11 cellular contexts compared by ENCODE assay signal in the genomic region with DNA sequence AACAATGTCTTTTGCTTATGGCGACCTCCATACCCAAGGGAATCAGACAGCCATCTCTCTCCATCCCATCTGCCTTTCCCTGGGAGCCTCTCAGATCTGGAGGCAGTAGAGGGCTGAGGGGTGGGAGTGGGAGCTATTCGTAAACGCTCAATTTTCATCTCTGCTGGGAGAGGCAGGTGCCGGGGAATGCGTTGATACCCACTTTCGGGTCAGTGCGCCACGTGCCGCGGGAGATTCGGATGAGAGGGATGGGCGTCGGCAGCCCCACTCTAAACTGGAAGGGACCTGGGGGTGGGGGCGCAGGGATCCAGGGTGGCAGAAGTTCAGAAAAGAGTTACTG. TPM values are rescaled to one million over a fixed set of nuclear protein-coding genes. Genes with fewer than 3 reads are reported as not detected.
DNase-seq lines count a peak whose midpoint lies in the region; ATAC-seq and TF ChIP-seq lines count a peak whose summit lies in the region.
"Had no signal": no experiment of that assay in that cellular context is flagged by ENCODE, and none has a peak within 500 bp of the region (broad histone marks: within the 10 kb centered on the region; RNA-seq: fewer than 3 reads in every experiment).

No MANE protein-coding gene starts in this region.

- no peak for ATAC-seq in heart right ventricle
- no peak for ATAC-seq in central memory CD8-positive, alpha-beta T cell (replicated peaks; ENCODE audit: extremely low read depth, poor library complexity, severe bottlenecking)
- no peak for ATAC-seq in naive thymus-derived CD8-positive, alpha-beta T cell
- no peak for ATAC-seq in upper lobe of right lung

- H3K9me3 ChIP-seq in heart right ventricle, result no peaks in the 10 kb centered on the region
- H3K9me3 ChIP-seq in upper lobe of right lung, result no peaks in the 10 kb centered on the region

- DNase-seq in heart right ventricle, result no peak
- DNase-seq in cardiac septum (ENCODE audit: low spot score), result no peak
- no peak for DNase-seq in central memory CD8-positive, alpha-beta T cell (ENCODE audit: low spot score in 2 of 2)
- DNase-seq in naive thymus-derived CD8-positive, alpha-beta T cell, result no peak
- no peak for DNase-seq in upper lobe of right lung
- DNase-seq in foreskin melanocyte, result no peak
- DNase-seq in DMS53 treated with DMSO at 0.1 percent for 48 hours (lab: John Stamatoyannopoulos, UW; ENCODE audit: unreplicated experiment), result no peak
- DNase-seq in nucleus accumbens (lab: John Stamatoyannopoulos, UW), result no peak
- DNase-seq: activated CD4-positive, alpha-beta T cell treated with anti-CD3 and anti-CD28 coated beads, Interleukin-2, amount 50 U/mL, for 4 hours; stimulated activated CD4-positive, alpha-beta T cell treated with anti-CD3 and anti-CD28 coated beads, Interleukin-2, amount 100 ng/mL, for 48 hours had no signal

- peak overlapping the region in 6 of 10 donors; percentile 33 to 54 (median 51) for H3K4me3 ChIP-seq in heart right ventricle
- peak overlapping the region; percentile 49 for H3K4me3 ChIP-seq in upper lobe of right lung

- POLR2A ChIA-PET in naive thymus-derived CD8-positive, alpha-beta T cell (lab: Charles Lee), result no interaction called here

- no peak for TF ChIP-seq CTCF in heart right ventricle (IDR thresholded peaks at IDR 0.05)
- TF ChIP-seq CTCF in upper lobe of right lung (IDR thresholded peaks at IDR 0.05), result no peak

- H3K27ac Mint-ChIP-seq in central memory CD8-positive, alpha-beta T cell (ENCODE audit: low read depth), result no peak overlapping the region
- H3K27ac Mint-ChIP-seq in naive thymus-derived CD8-positive, alpha-beta T cell, result peak overlapping the region in 1 of 10 donors; percentile 77

- peaks cover 14% of the 10 kb centered on the region for H3K4me1 Mint-ChIP-seq in central memory CD8-positive, alpha-beta T cell
- H3K4me1 Mint-ChIP-seq in naive thymus-derived CD8-positive, alpha-beta T cell, result peaks cover 4 to 16% (median 14%) of the 10 kb centered on the region in 4 donors

- no peaks in the 10 kb centered on the region for H3K36me3 Mint-ChIP-seq in central memory CD8-positive, alpha-beta T cell (ENCODE audit: insufficient read depth)
- H3K36me3 Mint-ChIP-seq in naive thymus-derived CD8-positive, alpha-beta T cell, result no peaks in the 10 kb centered on the region

- peaks cover 5 to 24% (median 18%) of the 10 kb centered on the region in 9 donors for H3K4me1 ChIP-seq in heart right ventricle
- peaks cover 5% of the 10 kb centered on the region for H3K4me1 ChIP-seq in upper lobe of right lung

- peak overlapping the region; percentile 56 for H3K4me3 Mint-ChIP-seq in central memory CD8-positive, alpha-beta T cell
- peak overlapping the region in 8 of 10 donors; percentile 26 to 73 (median 58) for H3K4me3 Mint-ChIP-seq in naive thymus-derived CD8-positive, alpha-beta T cell

- 33% methylated on average over 14 of the region's 14 CpGs for WGBS in heart right ventricle, 2 donors

- H3K27me3 Mint-ChIP-seq in central memory CD8-positive, alpha-beta T cell, result peaks cover 81% of the 10 kb centered on the region
- H3K27me3 Mint-ChIP-seq in naive thymus-derived CD8-positive, alpha-beta T cell, result peaks cover 27 to 76% (median 51%) of the 10 kb centered on the region in 5 donors

- no peaks in the 10 kb centered on the region for H3K9me3 Mint-ChIP-seq in central memory CD8-positive, alpha-beta T cell
- no peaks in the 10 kb centered on the region for H3K9me3 Mint-ChIP-seq in naive thymus-derived CD8-positive, alpha-beta T cell

- intact Hi-C loops in heart right ventricle (cut with DNase I) (loop anchor here in 5 of 10 donors (2.0 to 10.0 kb wide), 3 partner anchors 212 to 215 kb away; no protein-coding TSS in a partner anchor), cardiac septum (cut with DNase I) (loop anchor here (5.0 kb wide), 1 partner anchor 215 kb away; no protein-coding TSS in a partner anchor), upper lobe of right lung (cut with DNase I) (loop anchor here (10.0 kb wide), 1 partner anchor 212 kb away; no protein-coding TSS in a partner anchor)

- peaks cover 0 to 65% (median 26%) of the 10 kb centered on the region in 7 donors for H3K27me3 ChIP-seq in heart right ventricle
- peaks cover 29% of the 10 kb centered on the region for H3K27me3 ChIP-seq in upper lobe of right lung

- H3K36me3 ChIP-seq in heart right ventricle (no peaks in the 10 kb centered on the region), upper lobe of right lung (no peaks in the 10 kb centered on the region)

- H3K27ac ChIP-seq in heart right ventricle, result no peak overlapping the region
- H3K27ac ChIP-seq in upper lobe of right lung, result peak overlapping the region; percentile 66
- H3K27ac ChIP-seq: C4-2B had no signal

RNA-seq across cellular contexts. Expression of a gene that starts 1.4 kb away (rescaled TPM):
- total RNA-seq in heart right ventricle (1 to 10 TPM in 5 of 10 donors, under 1 TPM in 5; 0.28 to 2.6 (median 1.1) TPM), cardiac septum (3.9 TPM), upper lobe of right lung (39.1 TPM)
- 1 to 10 TPM in 1 of 2 donors, under 1 TPM in 1; 0.29 to 2.1 TPM for polyA plus RNA-seq in heart right ventricle
- total RNA-seq in naive thymus-derived CD8-positive, alpha-beta T cell, result not detected
- not detected for polyA plus RNA-seq in naive thymus-derived CD8-positive, alpha-beta T cell

RNA-seq across cellular contexts. Expression of a gene that starts 21.4 kb away (rescaled TPM):
- total RNA-seq in heart right ventricle (10 to 100 TPM in 8 of 10 donors, 1 to 10 TPM in 2; 7.7 to 49.4 (median 14.2) TPM), cardiac septum (8.5 TPM), upper lobe of right lung (8.2 TPM)
- 10 to 100 TPM; 16.9 to 36.3 TPM for polyA plus RNA-seq in heart right ventricle
- under 1 TPM in 1 of 2 experiments, not detected in 1; 0.05 TPM for total RNA-seq in naive thymus-derived CD8-positive, alpha-beta T cell
- polyA plus RNA-seq in naive thymus-derived CD8-positive, alpha-beta T cell, result not detected
